38 cellular contexts compared by ENCODE assay signal in the genomic region with DNA sequence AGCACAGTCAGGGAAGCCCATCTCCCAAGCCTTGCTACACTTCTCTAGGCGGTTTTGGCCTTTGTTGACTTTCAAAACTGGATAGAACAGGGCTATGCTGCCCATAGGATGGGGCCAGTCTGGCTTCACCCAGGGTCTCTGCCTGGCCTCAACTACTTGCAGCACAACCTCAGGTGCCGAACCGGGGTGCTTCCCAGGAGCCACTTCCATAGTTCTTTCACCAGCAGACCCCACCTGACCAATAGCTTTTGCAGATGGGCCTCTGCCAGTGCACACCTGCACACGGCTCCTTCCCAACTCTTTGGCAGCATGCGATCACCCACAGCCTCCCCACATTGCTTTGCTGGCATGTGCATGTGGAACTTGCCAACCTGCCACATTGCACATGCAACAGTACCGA.
"Had no signal": no experiment of that assay in that cellular context is flagged by ENCODE, and none has a peak within 500 bp of the region (broad histone marks: within the 10 kb centered on the region; RNA-seq: fewer than 3 reads in every experiment).

No MANE protein-coding gene starts in this region.

- DNase-seq: activated B cell treated with CpG ODN at 0.5 μM for 24 hours; activated CD4-positive, alpha-beta memory T cell treated with anti-CD3 and anti-CD28 coated beads for 36 hours; activated CD4-positive, alpha-beta T cell treated with anti-CD3 and anti-CD28 coated beads for 4 hours; activated CD4-positive, alpha-beta T cell treated with anti-CD3 and anti-CD28 coated beads, Interleukin-2, amount 10 ng/mL, durations not matched to agents 24 days and 14 days; activated CD4-positive, alpha-beta T cell treated with anti-CD3 and anti-CD28 coated beads, Interleukin-2, amount 50 U/mL, for 1 hour; activated CD4-positive, alpha-beta T cell treated with anti-CD3 and anti-CD28 coated beads, Interleukin-2, amount 50 U/mL, for 4 hours; activated CD4-positive, CD25-positive, alpha-beta regulatory T cell treated with anti-CD3 and anti-CD28 coated beads, Interleukin-2, amount 50 U/mL, for 72 hours; activated CD8-positive, alpha-beta memory T cell treated with anti-CD3 and anti-CD28 coated beads, Interleukin-2, amount 50 U/mL, for 4 hours; activated CD8-positive, alpha-beta T cell treated with anti-CD3 and anti-CD28 coated beads for 36 hours; activated effector memory CD4-positive, alpha-beta T cell treated with anti-CD3 and anti-CD28 coated beads, Interleukin-2, amount 50 U/mL, for 16 hours; activated gamma-delta T cell treated with Interleukin-2 at 50 U/mL for 16 hours; activated naive CD4-positive, alpha-beta T cell; activated naive CD4-positive, alpha-beta T cell treated with anti-CD3 and anti-CD28 coated beads for 36 hours; activated naive CD4-positive, alpha-beta T cell treated with anti-CD3 and anti-CD28 coated beads, Interleukin-2, amount 50 U/mL, for 16 hours; activated naive CD8-positive, alpha-beta T cell treated with anti-CD3 and anti-CD28 coated beads for 36 hours; activated T-cell treated with anti-CD3 and anti-CD28 coated beads for 4 hours; activated T-cell treated with anti-CD3 and anti-CD28 coated beads, Interleukin-2, amount 50 U/mL, for 1 hour; activated T-cell treated with anti-CD3 and anti-CD28 coated beads, Interleukin-2, amount 50 U/mL, for 4 hours; activated T-cell treated with anti-CD3 and anti-CD28 coated beads, Interleukin-2, amount 50 U/mL, for 72 hours; adrenal gland; amniotic stem cell; caudate nucleus; cerebellar nuclear complex; T-helper 1 cell; T-helper 2 cell; T-helper 9 cell had no signal

- H3K36me3 ChIP-seq: adrenal gland, ascending aorta, cardiac muscle cell had no signal

- FAIRE-seq: bronchial epithelial cell, TTC549 had no signal

- H3K27ac ChIP-seq: adrenal gland, ascending aorta, cardiac muscle cell, VCaP had no signal

- H3K4me1 Mint-ChIP-seq: activated B cell treated with CpG ODN at 0.5 μM for 24 hours; activated CD4-positive, alpha-beta T cell treated with anti-CD3 and anti-CD28 coated beads, Interleukin-2, amount 10 ng/mL, durations not matched to agents 24 days and 14 days; activated naive CD8-positive, alpha-beta T cell treated with anti-CD3 and anti-CD28 coated beads for 36 hours; activated T-helper 17 cell treated with anti-CD3 and anti-CD28 coated beads, Interleukin-2, amount 50 U/mL, for 72 hours; brain; central memory CD8-positive, alpha-beta T cell had no signal

- H3K36me3 Mint-ChIP-seq: activated CD4-positive, alpha-beta memory T cell treated with anti-CD3 and anti-CD28 coated beads for 36 hours; activated naive CD4-positive, alpha-beta T cell treated with anti-CD3 and anti-CD28 coated beads, Interleukin-2, amount 50 U/mL, for 72 hours; activated naive CD8-positive, alpha-beta T cell treated with anti-CD3 and anti-CD28 coated beads for 36 hours; brain had no signal

- H3K4me3 Mint-ChIP-seq: activated B cell treated with CpG ODN at 0.5 μM for 24 hours; activated CD4-positive, alpha-beta memory T cell treated with anti-CD3 and anti-CD28 coated beads for 36 hours; activated CD4-positive, alpha-beta T cell treated with anti-CD3 and anti-CD28 coated beads, Interleukin-2, amount 10 ng/mL, durations not matched to agents 24 days and 14 days; activated CD8-positive, alpha-beta T cell treated with anti-CD3 and anti-CD28 coated beads for 36 hours; activated naive CD4-positive, alpha-beta T cell treated with anti-CD3 and anti-CD28 coated beads for 36 hours; activated naive CD8-positive, alpha-beta T cell treated with anti-CD3 and anti-CD28 coated beads for 36 hours; activated T-cell treated with anti-CD3 and anti-CD28 coated beads, Interleukin-2, amount 50 U/mL, for 4 hours; activated T-cell treated with anti-CD3 and anti-CD28 coated beads, Interleukin-2, amount 50 U/mL, for 72 hours; activated T-helper 1 cell treated with anti-CD3 and anti-CD28 coated beads, Interleukin-12 subunit alpha, Interleukin-12 subunit beta, Interleukin-2, Interleukin-4 antibody, amounts not matched to agents 30 ng/mL and 10 ng/mL and 1 ng/mL, durations not matched to agents 14 hours and 24 hours and 36 hours; activated T-helper 17 cell treated with anti-CD3 and anti-CD28 coated beads, Interleukin-2, amount 50 U/mL, for 72 hours; brain; central memory CD8-positive, alpha-beta T cell; T-helper 1 cell treated with Interleukin-12 subunit alpha and Interleukin-12 subunit beta and Interleukin-4 antibody, amounts not matched to agents 30 μg/mL and 1 μg/mL, for 36 hours; T-helper 2 cell treated with Interferon-gamma antibody and Interleukin-4, amounts not matched to agents 5 μg/mL and 100 μg/mL, for 36 hours had no signal

- H3K4me3 ChIP-seq: adrenal gland, ascending aorta, cardiac muscle cell had no signal

- H3K27me3 Mint-ChIP-seq: activated B cell treated with CpG ODN at 0.5 μM for 24 hours; activated CD4-positive, alpha-beta memory T cell treated with anti-CD3 and anti-CD28 coated beads for 36 hours; activated CD4-positive, alpha-beta T cell treated with anti-CD3 and anti-CD28 coated beads, Interleukin-2, amount 10 ng/mL, durations not matched to agents 24 days and 14 days; activated CD8-positive, alpha-beta T cell treated with anti-CD3 and anti-CD28 coated beads for 36 hours; activated naive CD8-positive, alpha-beta T cell treated with anti-CD3 and anti-CD28 coated beads for 36 hours; activated T-helper 17 cell treated with anti-CD3 and anti-CD28 coated beads, Interleukin-2, amount 50 U/mL, for 72 hours; central memory CD8-positive, alpha-beta T cell had no signal

- H3K27me3 ChIP-seq: adrenal gland, ascending aorta, cardiac muscle cell had no signal

- H3K9me3 Mint-ChIP-seq: activated B cell treated with CpG ODN at 0.5 μM for 24 hours; activated CD4-positive, alpha-beta T cell treated with anti-CD3 and anti-CD28 coated beads, Interleukin-2, amount 10 ng/mL, durations not matched to agents 24 days and 14 days; activated T-helper 1 cell treated with anti-CD3 and anti-CD28 coated beads, Interleukin-12 subunit alpha, Interleukin-12 subunit beta, Interleukin-2, Interleukin-4 antibody, amounts not matched to agents 30 ng/mL and 10 ng/mL and 1 ng/mL, durations not matched to agents 14 hours and 24 hours and 36 hours had no signal

- H3K4me1 ChIP-seq: adrenal gland, ascending aorta had no signal

- H3K27ac Mint-ChIP-seq: activated B cell treated with CpG ODN at 0.5 μM for 24 hours; activated CD4-positive, alpha-beta memory T cell treated with anti-CD3 and anti-CD28 coated beads for 36 hours; activated CD4-positive, alpha-beta T cell treated with anti-CD3 and anti-CD28 coated beads, Interleukin-2, amount 10 ng/mL, durations not matched to agents 24 days and 14 days; activated CD8-positive, alpha-beta T cell treated with anti-CD3 and anti-CD28 coated beads for 36 hours; activated naive CD4-positive, alpha-beta T cell treated with anti-CD3 and anti-CD28 coated beads for 36 hours; activated naive CD4-positive, alpha-beta T cell treated with anti-CD3 and anti-CD28 coated beads, Interleukin-2, amount 50 U/mL, for 72 hours; activated naive CD8-positive, alpha-beta T cell treated with anti-CD3 and anti-CD28 coated beads for 36 hours; activated T-cell treated with anti-CD3 and anti-CD28 coated beads, Interleukin-2, amount 50 U/mL, for 72 hours; activated T-helper 1 cell treated with anti-CD3 and anti-CD28 coated beads, Interleukin-12 subunit alpha, Interleukin-12 subunit beta, Interleukin-2, Interleukin-4 antibody, amounts not matched to agents 30 ng/mL and 10 ng/mL and 1 ng/mL, durations not matched to agents 14 hours and 24 hours and 36 hours; activated T-helper 17 cell treated with anti-CD3 and anti-CD28 coated beads, Interleukin-2, amount 50 U/mL, for 72 hours; brain; T-helper 1 cell treated with Interleukin-12 subunit alpha and Interleukin-12 subunit beta and Interleukin-4 antibody, amounts not matched to agents 30 μg/mL and 1 μg/mL, for 36 hours; T-helper 2 cell treated with Interferon-gamma antibody and Interleukin-4, amounts not matched to agents 5 μg/mL and 100 μg/mL, for 36 hours had no signal

- ATAC-seq: activated CD8-positive, alpha-beta T cell treated with anti-CD3 and anti-CD28 coated beads for 36 hours; activated naive CD4-positive, alpha-beta T cell treated with anti-CD3 and anti-CD28 coated beads, Interleukin-2, amount 50 U/mL, for 72 hours; activated T-cell treated with anti-CD3 and anti-CD28 coated beads, Interleukin-2, amount 50 U/mL, for 4 hours; activated T-cell treated with anti-CD3 and anti-CD28 coated beads, Interleukin-2, amount 50 U/mL, for 72 hours; activated T-helper 17 cell treated with anti-CD3 and anti-CD28 coated beads, Interleukin-2, amount 50 U/mL, for 72 hours had no signal
